ENCODE assay signal across 23 cellular contexts in the genomic region with DNA sequence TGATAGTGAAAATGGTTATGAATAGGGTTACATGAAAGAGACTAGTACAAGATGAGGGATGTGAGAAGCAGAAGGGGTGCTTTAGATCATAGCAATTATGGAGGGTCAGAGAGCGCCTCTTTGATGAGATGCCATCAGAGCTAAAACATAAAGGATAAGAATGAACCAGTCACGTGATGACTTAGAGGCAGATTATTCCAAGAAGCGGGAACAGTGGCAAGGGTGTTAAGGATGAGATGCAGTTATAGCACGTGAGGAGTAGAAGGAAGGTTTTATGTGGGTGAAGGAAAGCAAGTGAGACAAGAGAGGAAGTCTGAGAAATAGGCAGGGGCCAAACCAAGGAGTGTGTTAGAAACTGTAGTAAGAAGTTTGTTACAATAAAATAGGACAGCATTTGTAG.
"Had no signal": no experiment of that assay in that cellular context is flagged by ENCODE, and none has a peak within 500 bp of the region (broad histone marks: within the 10 kb centered on the region; RNA-seq: fewer than 3 reads in every experiment).

No MANE protein-coding gene starts in this region.

- H3K4me1 ChIP-seq: gastrocnemius medialis, heart right ventricle, left lung, lower lobe of right lung had no signal

- H3K4me3 ChIP-seq: coronary artery, dorsolateral prefrontal cortex, esophagus muscularis mucosa, gastrocnemius medialis, heart right ventricle, left lung, lower lobe of right lung, mucosa of descending colon had no signal

- H3K27ac ChIP-seq: coronary artery, dorsolateral prefrontal cortex, esophagus muscularis mucosa, gastrocnemius medialis, heart right ventricle, left lung, lower lobe of right lung had no signal

- FAIRE-seq: colon, endothelial cell of umbilical vein, islet of Langerhans, keratinocyte had no signal

- H3K9me3 ChIP-seq: esophagus muscularis mucosa, gastrocnemius medialis, lower lobe of right lung, mucosa of descending colon had no signal

- H3K27me3 ChIP-seq: dorsolateral prefrontal cortex, esophagus muscularis mucosa, gastrocnemius medialis, heart right ventricle, left lung had no signal

- ATAC-seq: gastrocnemius medialis, heart right ventricle, left cardiac atrium, left lung, left ventricle myocardium superior, lower lobe of right lung, mucosa of descending colon had no signal

- H3K36me3 ChIP-seq: gastrocnemius medialis, heart right ventricle, lower lobe of right lung had no signal

- DNase-seq: dermis blood vessel endothelial cell; dorsolateral prefrontal cortex; effector CD4-positive, alpha-beta T cell; effector memory CD4-positive, alpha-beta T cell; foreskin melanocyte; gastrocnemius medialis; glutamatergic neuron; head of caudate nucleus; heart right ventricle; hippocampal formation; left cardiac atrium; left lung; left ventricle myocardium superior; lower lobe of right lung; mesenchymal stem cell; mucosa of descending colon; naive B cell had no signal
